Comparison of ENCODE assay signal across 8 cellular contexts in the genomic region with DNA sequence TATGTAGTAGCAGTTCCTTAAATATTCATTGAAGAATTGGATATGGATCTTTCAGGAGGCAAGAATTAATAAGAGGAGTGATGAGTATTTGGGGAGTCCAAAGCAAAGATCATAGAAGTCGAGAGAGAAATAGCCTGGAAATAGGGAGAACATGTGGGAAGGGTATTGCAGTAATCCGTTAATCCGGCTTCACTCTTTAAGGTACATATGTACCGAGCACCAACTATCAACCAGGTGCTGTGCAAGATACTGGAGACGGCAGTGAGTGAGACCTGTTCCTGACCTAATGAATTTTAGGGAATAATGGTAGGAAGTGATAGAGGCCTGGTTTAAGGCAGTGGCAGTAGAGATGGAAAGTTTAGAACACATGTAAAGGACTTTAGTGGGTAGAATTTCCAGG. TPM values are rescaled to one million over a fixed set of nuclear protein-coding genes. Genes with fewer than 3 reads are reported as not detected.
DNase-seq lines count a peak whose midpoint lies in the region; ATAC-seq and TF ChIP-seq lines count a peak whose summit lies in the region.

No MANE protein-coding gene starts in this region.

- H3K27ac ChIP-seq in adrenal gland (peak overlapping the region; percentile 93 to 100 (median 99)), left lung (peak overlapping the region; percentile 99 to 100), tibial artery (peak overlapping the region; percentile 96 to 100)

- TF ChIP-seq CTCF in adrenal gland (IDR thresholded peaks at IDR 0.05) (no peak), left lung (IDR thresholded peaks at IDR 0.05) (no peak), tibial artery (IDR thresholded peaks at IDR 0.05) (no peak)

- no peaks in the 10 kb centered on the region for H3K9me3 Mint-ChIP-seq in activated T-cell treated with anti-CD3 and anti-CD28 coated beads, Interleukin-2, amount 50 U/mL, for 4 hours

- H3K9me3 ChIP-seq in adrenal gland (replicated peaks in 1 of 3): no peaks in the 10 kb centered on the region
- H3K9me3 ChIP-seq in left lung: no peaks in the 10 kb centered on the region
- H3K9me3 ChIP-seq in tibial artery: no peaks in the 10 kb centered on the region

- H3K36me3 Mint-ChIP-seq in activated T-cell treated with anti-CD3 and anti-CD28 coated beads, Interleukin-2, amount 50 U/mL, for 4 hours (ENCODE audit: insufficient read depth): peaks cover 20% of the 10 kb centered on the region

- peaks cover 31 to 39% of the 10 kb centered on the region in 2 donors for H3K4me1 ChIP-seq in adrenal gland (replicated peaks in 1 of 2)
- H3K4me1 ChIP-seq in left lung: peaks cover 18 to 39% of the 10 kb centered on the region in 2 donors
- peaks cover 0 to 40% (median 32%) of the 10 kb centered on the region in 4 donors for H3K4me1 ChIP-seq in tibial artery

- H3K4me3 ChIP-seq in adrenal gland: peak overlapping the region in 3 of 4 donors; percentile 57 to 92 (median 91)
- H3K4me3 ChIP-seq in left lung: peak overlapping the region; percentile 83 to 95
- peak overlapping the region; percentile 94 to 98 for H3K4me3 ChIP-seq in tibial artery

- intact Hi-C loops in adrenal gland (cut with DNase I) (no loop called here), left lung (cut with DNase I) (no loop called here), tibial artery (cut with DNase I; ENCODE audit: low total_unique reads) (loop anchor here (10.0 kb wide), 2 partner anchors 92 to 312 kb away; partner anchors contain the start of gene SENP3)

- no peak for TF ChIP-seq POLR2A in adrenal gland (IDR thresholded peaks at IDR 0.05)

- peaks cover 34% of the 10 kb centered on the region for H3K4me1 Mint-ChIP-seq in activated T-cell treated with anti-CD3 and anti-CD28 coated beads, Interleukin-2, amount 50 U/mL, for 4 hours (ENCODE audit: low read depth)

- 68 to 75% (median 73%) methylated on average over 5 of the region's 5 CpGs for WGBS in adrenal gland, 4 donors

- H3K27me3 Mint-ChIP-seq in activated T-cell treated with anti-CD3 and anti-CD28 coated beads, Interleukin-2, amount 50 U/mL, for 4 hours (ENCODE audit: low read depth): no peaks in the 10 kb centered on the region

- H3K36me3 ChIP-seq in adrenal gland (replicated peaks in 1 of 2) (peaks cover 0 to 43% of the 10 kb centered on the region in 2 donors), left lung (peaks cover 0 to 42% of the 10 kb centered on the region in 2 donors), tibial artery (peaks cover 24 to 39% (median 37%) of the 10 kb centered on the region in 3 donors)

- H3K4me3 Mint-ChIP-seq in activated T-cell treated with anti-CD3 and anti-CD28 coated beads, Interleukin-2, amount 50 U/mL, for 4 hours: peak overlapping the region; percentile 97

- no peak for DNase-seq in activated T-cell treated with anti-CD3 and anti-CD28 coated beads, Interleukin-2, amount 50 U/mL, for 4 hours
- no peak for DNase-seq in activated T-cell treated with anti-CD3 and anti-CD28 coated beads for 4 hours
- DNase-seq in adrenal gland: no peak
- DNase-seq in left lung: no peak
- DNase-seq in tibial artery: no peak
- no peak for DNase-seq in stimulated activated CD4-positive, alpha-beta T cell treated with anti-CD3 and anti-CD28 coated beads, Interleukin-4, amount 100 ng/mL, for 1 hour

- no peaks in the 10 kb centered on the region for H3K27me3 ChIP-seq in adrenal gland
- H3K27me3 ChIP-seq in left lung: no peaks in the 10 kb centered on the region
- H3K27me3 ChIP-seq in tibial artery: no peaks in the 10 kb centered on the region

- ATAC-seq in activated T-cell treated with anti-CD3 and anti-CD28 coated beads, Interleukin-2, amount 50 U/mL, for 4 hours: no peak
- ATAC-seq in left lung (no peak), GM18907 (IDR thresholded peaks at IDR 0.05; ENCODE audit: unreplicated experiment) (no peak), GM19023 (IDR thresholded peaks at IDR 0.05; ENCODE audit: unreplicated experiment) (no peak)

RNA-seq across cellular contexts. Expression of gene ELP5, which starts 1.1 kb away (rescaled TPM):
- 100 to 1,000 TPM; 107 to 138 (median 117) TPM for total RNA-seq in activated T-cell treated with anti-CD3 and anti-CD28 coated beads, Interleukin-2, amount 50 U/mL, for 4 hours
- total RNA-seq in adrenal gland (10 to 100 TPM; 28.0 to 82.7 (median 58.4) TPM), left lung (10 to 100 TPM; 26.5 to 46.6 TPM)
- polyA plus RNA-seq in adrenal gland: 10 to 100 TPM; 39.0 to 96.5 (median 77.4) TPM

RNA-seq across cellular contexts. Expression of gene CTDNEP1, which starts 1.5 kb away (rescaled TPM):
- 100 to 1,000 TPM; 190 to 210 (median 196) TPM for total RNA-seq in activated T-cell treated with anti-CD3 and anti-CD28 coated beads, Interleukin-2, amount 50 U/mL, for 4 hours
- total RNA-seq in adrenal gland: 100 to 1,000 TPM in 5 of 8 donors, 10 to 100 TPM in 3; 31.3 to 144 (median 126) TPM
- polyA plus RNA-seq in adrenal gland: 100 to 1,000 TPM in 1 of 3 donors, 10 to 100 TPM in 2; 67.9 to 177 (median 84.4) TPM
- 100 to 1,000 TPM; 134 to 171 TPM for total RNA-seq in left lung

RNA-seq across cellular contexts. Expression of gene CLDN7, which starts 9.2 kb away (rescaled TPM):
- total RNA-seq in activated T-cell treated with anti-CD3 and anti-CD28 coated beads, Interleukin-2, amount 50 U/mL, for 4 hours: 1 to 10 TPM in 2 of 3 donors, under 1 TPM in 1; 0.65 to 1.8 (median 1.7) TPM
- total RNA-seq in adrenal gland (10 to 100 TPM in 4 of 8 donors, 1 to 10 TPM in 4; 2.0 to 35.6 (median 9.0) TPM), left lung (100 to 1,000 TPM; 187 to 197 TPM)
- polyA plus RNA-seq in adrenal gland: 1 to 10 TPM; 1.6 to 9.7 (median 5.3) TPM

RNA-seq across cellular contexts. Expression of gene GABARAP, which starts 10.8 kb away (rescaled TPM):
- 100 to 1,000 TPM; 114 to 136 (median 133) TPM for total RNA-seq in activated T-cell treated with anti-CD3 and anti-CD28 coated beads, Interleukin-2, amount 50 U/mL, for 4 hours
- total RNA-seq in adrenal gland: 1,000 to 10,000 TPM in 1 of 8 donors, 100 to 1,000 TPM in 7; 195 to 1,049 (median 840) TPM
- 1,000 to 10,000 TPM in 2 of 3 donors, 100 to 1,000 TPM in 1; 694 to 1,285 (median 1,047) TPM for polyA plus RNA-seq in adrenal gland
- 100 to 1,000 TPM; 545 to 559 TPM for total RNA-seq in left lung

RNA-seq across cellular contexts. Expression of gene PHF23, which starts 13.8 kb away (rescaled TPM):
- total RNA-seq in activated T-cell treated with anti-CD3 and anti-CD28 coated beads, Interleukin-2, amount 50 U/mL, for 4 hours: 10 to 100 TPM; 42.6 to 47.6 (median 43.0) TPM
- 100 to 1,000 TPM in 1 of 8 donors, 10 to 100 TPM in 7; 33.5 to 141 (median 64.5) TPM for total RNA-seq in adrenal gland
- 10 to 100 TPM; 28.0 to 80.3 (median 49.6) TPM for polyA plus RNA-seq in adrenal gland
- 10 to 100 TPM; 31.1 to 45.4 TPM for total RNA-seq in left lung

Comparison
In these comparisons a context has a peak if more than half of its experiments do, and no peak if none do; other contexts are left out.
1. RNA of gene CLDN7, which starts 9.2 kb away (total RNA-seq): 187 to 197 TPM in left lung; 2.0 to 35.6 TPM in adrenal gland and 0.65 to 1.8 TPM in activated T-cell treated with anti-CD3 and anti-CD28 coated beads, Interleukin-2, amount 50 U/mL, for 4 hours; every median in the first group is over 4 times any median in the second.
2. Peak in every context shown above with its lines, with median percentiles within 50 percentile points of each other: H3K27ac ChIP-seq and H3K4me3 ChIP-seq.